24 cellular contexts compared by ENCODE assay signal in genomic region chr10:19385846-19386455, GRCh38.
"Had no signal": no experiment of that assay in that cellular context is flagged by ENCODE, and none has a peak within 500 bp of the region (broad histone marks: within the 10 kb centered on the region; RNA-seq: fewer than 3 reads in every experiment).

No MANE protein-coding gene starts in this region.

- H3K27ac ChIP-seq: ascending aorta, cardiac muscle cell, VCaP had no signal

- H3K27me3 ChIP-seq: ascending aorta, cardiac muscle cell had no signal

- H3K9me3 ChIP-seq: ascending aorta had no signal

- DNase-seq: activated B cell treated with CpG ODN at 0.5 μM for 24 hours; activated CD4-positive, alpha-beta memory T cell treated with anti-CD3 and anti-CD28 coated beads for 36 hours; activated CD4-positive, alpha-beta T cell treated with anti-CD3 and anti-CD28 coated beads for 4 hours; activated CD4-positive, alpha-beta T cell treated with anti-CD3 and anti-CD28 coated beads, Interleukin-2, amount 50 U/mL, for 1 hour; activated CD4-positive, CD25-positive, alpha-beta regulatory T cell treated with anti-CD3 and anti-CD28 coated beads, Interleukin-2, amount 50 U/mL, for 72 hours; activated CD8-positive, alpha-beta memory T cell treated with anti-CD3 and anti-CD28 coated beads, Interleukin-2, amount 50 U/mL, for 4 hours; activated naive CD4-positive, alpha-beta T cell treated with anti-CD3 and anti-CD28 coated beads, Interleukin-2, amount 10 ng/mL, durations not matched to agents 7 days and 5 days; activated naive CD8-positive, alpha-beta T cell treated with anti-CD3 and anti-CD28 coated beads, Interleukin-2, amount 10 ng/mL, durations not matched to agents 7 days and 5 days; activated T-cell treated with anti-CD3 and anti-CD28 coated beads for 4 hours; activated T-cell treated with anti-CD3 and anti-CD28 coated beads, Interleukin-2, amount 50 U/mL, for 4 hours; amygdala; Karpas-422; KBM-7; NCI-H1105; NCI-H1417 treated with DMSO at 0.1 percent for 48 hours; NCI-H1930; NCI-H345; NCI-H524 treated with DMSO at 0.1 percent for 48 hours; NK-92 treated with Interleukin-12 subunit alpha and Interleukin-12 subunit beta, amount 100 ng/mL, for 24 hours; Right ventricle myocardium superior; SW 1271 had no signal

- H3K4me1 ChIP-seq: ascending aorta had no signal

- H3K4me3 ChIP-seq: ascending aorta, cardiac muscle cell had no signal

- ATAC-seq: activated T-cell treated with anti-CD3 and anti-CD28 coated beads, Interleukin-2, amount 50 U/mL, for 4 hours had no signal

- H3K36me3 ChIP-seq: ascending aorta, cardiac muscle cell had no signal
